1 cellular context compared by ENCODE assay signal in the genomic region with DNA sequence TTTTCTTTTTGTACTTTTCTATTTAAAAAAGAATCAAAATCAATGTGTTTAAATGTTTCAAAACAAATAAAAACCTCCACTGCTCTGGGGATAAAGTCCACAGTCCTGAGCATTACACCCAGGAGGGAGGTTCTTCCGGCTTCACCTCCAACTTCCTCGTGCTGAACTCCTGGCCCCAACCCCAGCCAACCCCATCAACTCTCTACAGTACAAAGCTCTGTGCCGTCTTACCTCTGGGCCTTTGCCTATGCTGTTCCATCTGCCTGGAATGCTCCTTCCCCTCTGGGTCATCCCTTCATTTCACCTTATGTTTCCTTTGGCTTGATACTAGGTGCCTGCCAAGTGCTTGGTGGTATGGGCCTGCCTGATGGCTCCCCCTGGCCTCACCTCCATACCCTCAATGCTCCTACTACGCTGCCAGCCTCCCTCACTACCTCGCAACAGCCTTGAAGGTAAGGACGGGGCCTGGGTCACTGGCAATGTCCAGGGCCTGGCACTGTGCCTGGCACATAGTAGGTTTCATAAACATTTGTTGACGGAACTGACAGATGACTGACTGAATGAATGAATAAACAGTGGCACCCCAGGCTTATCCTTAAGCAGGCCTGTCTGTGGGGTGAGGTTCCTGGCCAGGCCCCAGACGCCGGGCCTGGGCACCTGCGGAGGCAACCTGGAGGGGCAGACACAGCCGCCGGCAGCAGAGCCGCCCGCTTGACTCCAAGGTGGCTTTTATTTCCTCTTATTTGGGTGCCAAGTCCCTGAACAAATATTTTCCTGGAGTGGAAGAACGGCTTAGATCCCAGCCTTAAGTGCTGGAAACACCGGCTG.
A peak's percentile ranks its signal among the peaks of the same experiment; 100 is the strongest.
TF ChIP-seq lines count a peak whose summit lies in the region.

No MANE protein-coding gene starts in this region.

TF ChIP-seq in HepG2, 621 proteins besides CTCF, POLR2A, EP300 and RAD21 (continued from another document and continues in another):
- TF ChIP-seq, protein P1, sequence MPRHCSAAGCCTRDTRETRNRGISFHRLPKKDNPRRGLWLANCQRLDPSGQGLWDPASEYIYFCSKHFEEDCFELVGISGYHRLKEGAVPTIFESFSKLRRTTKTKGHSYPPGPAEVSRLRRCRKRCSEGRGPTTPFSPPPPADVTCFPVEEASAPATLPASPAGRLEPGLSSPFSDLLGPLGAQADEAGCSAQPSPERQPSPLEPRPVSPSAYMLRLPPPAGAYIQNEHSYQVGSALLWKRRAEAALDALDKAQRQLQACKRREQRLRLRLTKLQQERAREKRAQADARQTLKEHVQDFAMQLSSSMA (CRISPR knock-in tag; IDR thresholded peaks at IDR 0.05): peak; percentile 82
- TF ChIP-seq ZNF776 (CRISPR knock-in tag; IDR thresholded peaks at IDR 0.05) (no peak; the same call in 1 of the 2 replicates), PAWR (CRISPR knock-in tag; IDR thresholded peaks at IDR 0.05; ENCODE audit: borderline replicate concordance) (peak; percentile 46; the same call in 1 of the 2 replicates), ZNF205 (CRISPR knock-in tag; IDR thresholded peaks at IDR 0.05) (peak; percentile 65; the same call in 1 of the 2 replicates), ZNF615 (CRISPR knock-in tag; IDR thresholded peaks at IDR 0.05; ENCODE audit: borderline replicate concordance) (no peak), ZNF557 (CRISPR knock-in tag; IDR thresholded peaks at IDR 0.05) (no peak), GATA4 (IDR thresholded peaks at IDR 0.05; ENCODE audit: borderline replicate concordance, low read depth) (no peak), GLI4 (CRISPR knock-in tag; IDR thresholded peaks at IDR 0.05; ENCODE audit: borderline replicate concordance) (peak; percentile 83; the same call in 1 of the 2 replicates), POLR2AphosphoS2 (IDR thresholded peaks at IDR 0.05; ENCODE audit: low read depth, low read length) (no peak), ZNF34 (CRISPR knock-in tag; IDR thresholded peaks at IDR 0.05; ENCODE audit: borderline replicate concordance) (peak; percentile 95; the same call in 1 of the 2 replicates), TCF7L2 (IDR thresholded peaks at IDR 0.05; ENCODE audit: low read depth, low read length) (no peak), HMG20A (CRISPR knock-in tag; IDR thresholded peaks at IDR 0.05; ENCODE audit: borderline replicate concordance) (peak; percentile 33; the same call in 1 of the 2 replicates), ZNF44 (CRISPR knock-in tag; IDR thresholded peaks at IDR 0.05) (no peak), MYNN (CRISPR knock-in tag; IDR thresholded peaks at IDR 0.05; ENCODE audit: low read depth) (no peak), SRY (CRISPR knock-in tag; IDR thresholded peaks at IDR 0.05) (no peak), NRL (CRISPR knock-in tag; IDR thresholded peaks at IDR 0.05; ENCODE audit: borderline replicate concordance) (peak; percentile 78; the same call in 1 of the 2 replicates), HMGA1 (CRISPR knock-in tag; conservative IDR thresholded peaks at IDR 0.05) (no peak), ASH2L (IDR thresholded peaks at IDR 0.05; ENCODE audit: insufficient read length, low read depth, low read length) (no peak), NR2F1 (CRISPR knock-in tag; IDR thresholded peaks at IDR 0.05) (peak; percentile 85), CREB1 (IDR thresholded peaks at IDR 0.05) (no peak), CREB1 (CRISPR knock-in tag; IDR thresholded peaks at IDR 0.05) (peak; percentile 42; the same call in 1 of the 2 replicates), ZNF101 (CRISPR knock-in tag; IDR thresholded peaks at IDR 0.05; ENCODE audit: borderline replicate concordance, low read depth) (0 out of 2 replicates have a peak, but pooled peaks have one; percentile 62), HOXA3 (CRISPR knock-in tag; IDR thresholded peaks at IDR 0.05) (peak; percentile 83), BHLHE40 (IDR thresholded peaks at IDR 0.05; ENCODE audit: low read length) (peak; percentile 44), HDAC6 (IDR thresholded peaks at IDR 0.05; ENCODE audit: low read depth, low read length) (no peak), SP4 (CRISPR knock-in tag; IDR thresholded peaks at IDR 0.05) (peak; percentile 82), ETV5 (CRISPR knock-in tag; IDR thresholded peaks at IDR 0.05; ENCODE audit: borderline replicate concordance) (peak; percentile 95), SMAD9 (CRISPR knock-in tag; IDR thresholded peaks at IDR 0.05) (0 out of 2 replicates have a peak, but pooled peaks have one; percentile 36), ZNF274 (CRISPR knock-in tag; IDR thresholded peaks at IDR 0.05) (peak; percentile 84), KLF13 (CRISPR knock-in tag; IDR thresholded peaks at IDR 0.05) (no peak), MATR3 (CRISPR knock-in tag; IDR thresholded peaks at IDR 0.05) (no peak), FOXP1 (IDR thresholded peaks at IDR 0.05) (no peak), FOXP1 (CRISPR knock-in tag; IDR thresholded peaks at IDR 0.05) (no peak; the same call in 1 of the 2 replicates), SRSF9 (IDR thresholded peaks at IDR 0.05; ENCODE audit: borderline replicate concordance, insufficient read depth, low read depth, low read length, poor library complexity, severe bottlenecking) (no peak), ZNF354B (CRISPR knock-in tag; IDR thresholded peaks at IDR 0.05) (no peak)
- TF ChIP-seq, protein P2, sequence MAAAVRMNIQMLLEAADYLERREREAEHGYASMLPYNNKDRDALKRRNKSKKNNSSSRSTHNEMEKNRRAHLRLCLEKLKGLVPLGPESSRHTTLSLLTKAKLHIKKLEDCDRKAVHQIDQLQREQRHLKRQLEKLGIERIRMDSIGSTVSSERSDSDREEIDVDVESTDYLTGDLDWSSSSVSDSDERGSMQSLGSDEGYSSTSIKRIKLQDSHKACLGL (CRISPR knock-in tag; IDR thresholded peaks at IDR 0.05): no peak
- TF ChIP-seq, protein P3, sequence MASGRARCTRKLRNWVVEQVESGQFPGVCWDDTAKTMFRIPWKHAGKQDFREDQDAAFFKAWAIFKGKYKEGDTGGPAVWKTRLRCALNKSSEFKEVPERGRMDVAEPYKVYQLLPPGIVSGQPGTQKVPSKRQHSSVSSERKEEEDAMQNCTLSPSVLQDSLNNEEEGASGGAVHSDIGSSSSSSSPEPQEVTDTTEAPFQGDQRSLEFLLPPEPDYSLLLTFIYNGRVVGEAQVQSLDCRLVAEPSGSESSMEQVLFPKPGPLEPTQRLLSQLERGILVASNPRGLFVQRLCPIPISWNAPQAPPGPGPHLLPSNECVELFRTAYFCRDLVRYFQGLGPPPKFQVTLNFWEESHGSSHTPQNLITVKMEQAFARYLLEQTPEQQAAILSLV (CRISPR knock-in tag; IDR thresholded peaks at IDR 0.05; ENCODE audit: borderline replicate concordance): peak; percentile 90
- TF ChIP-seq, protein P4, sequence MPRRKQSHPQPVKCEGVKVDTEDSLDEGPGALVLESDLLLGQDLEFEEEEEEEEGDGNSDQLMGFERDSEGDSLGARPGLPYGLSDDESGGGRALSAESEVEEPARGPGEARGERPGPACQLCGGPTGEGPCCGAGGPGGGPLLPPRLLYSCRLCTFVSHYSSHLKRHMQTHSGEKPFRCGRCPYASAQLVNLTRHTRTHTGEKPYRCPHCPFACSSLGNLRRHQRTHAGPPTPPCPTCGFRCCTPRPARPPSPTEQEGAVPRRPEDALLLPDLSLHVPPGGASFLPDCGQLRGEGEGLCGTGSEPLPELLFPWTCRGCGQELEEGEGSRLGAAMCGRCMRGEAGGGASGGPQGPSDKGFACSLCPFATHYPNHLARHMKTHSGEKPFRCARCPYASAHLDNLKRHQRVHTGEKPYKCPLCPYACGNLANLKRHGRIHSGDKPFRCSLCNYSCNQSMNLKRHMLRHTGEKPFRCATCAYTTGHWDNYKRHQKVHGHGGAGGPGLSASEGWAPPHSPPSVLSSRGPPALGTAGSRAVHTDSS (CRISPR knock-in tag; conservative IDR thresholded peaks at IDR 0.05): no peak
- TF ChIP-seq, protein P5, sequence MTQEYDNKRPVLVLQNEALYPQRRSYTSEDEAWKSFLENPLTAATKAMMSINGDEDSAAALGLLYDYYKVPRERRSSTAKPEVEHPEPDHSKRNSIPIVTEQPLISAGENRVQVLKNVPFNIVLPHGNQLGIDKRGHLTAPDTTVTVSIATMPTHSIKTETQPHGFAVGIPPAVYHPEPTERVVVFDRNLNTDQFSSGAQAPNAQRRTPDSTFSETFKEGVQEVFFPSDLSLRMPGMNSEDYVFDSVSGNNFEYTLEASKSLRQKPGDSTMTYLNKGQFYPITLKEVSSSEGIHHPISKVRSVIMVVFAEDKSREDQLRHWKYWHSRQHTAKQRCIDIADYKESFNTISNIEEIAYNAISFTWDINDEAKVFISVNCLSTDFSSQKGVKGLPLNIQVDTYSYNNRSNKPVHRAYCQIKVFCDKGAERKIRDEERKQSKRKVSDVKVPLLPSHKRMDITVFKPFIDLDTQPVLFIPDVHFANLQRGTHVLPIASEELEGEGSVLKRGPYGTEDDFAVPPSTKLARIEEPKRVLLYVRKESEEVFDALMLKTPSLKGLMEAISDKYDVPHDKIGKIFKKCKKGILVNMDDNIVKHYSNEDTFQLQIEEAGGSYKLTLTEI (CRISPR knock-in tag; conservative IDR thresholded peaks at IDR 0.05): no peak
- TF ChIP-seq, protein P6, sequence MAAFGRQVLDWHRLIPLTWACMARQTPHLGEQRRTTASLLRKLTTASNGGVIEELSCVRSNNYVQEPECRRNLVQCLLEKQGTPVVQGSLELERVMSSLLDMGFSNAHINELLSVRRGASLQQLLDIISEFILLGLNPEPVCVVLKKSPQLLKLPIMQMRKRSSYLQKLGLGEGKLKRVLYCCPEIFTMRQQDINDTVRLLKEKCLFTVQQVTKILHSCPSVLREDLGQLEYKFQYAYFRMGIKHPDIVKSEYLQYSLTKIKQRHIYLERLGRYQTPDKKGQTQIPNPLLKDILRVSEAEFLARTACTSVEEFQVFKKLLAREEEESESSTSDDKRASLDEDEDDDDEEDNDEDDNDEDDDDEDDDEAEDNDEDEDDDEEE (CRISPR knock-in tag; IDR thresholded peaks at IDR 0.05): no peak
- TF ChIP-seq, protein P7, sequence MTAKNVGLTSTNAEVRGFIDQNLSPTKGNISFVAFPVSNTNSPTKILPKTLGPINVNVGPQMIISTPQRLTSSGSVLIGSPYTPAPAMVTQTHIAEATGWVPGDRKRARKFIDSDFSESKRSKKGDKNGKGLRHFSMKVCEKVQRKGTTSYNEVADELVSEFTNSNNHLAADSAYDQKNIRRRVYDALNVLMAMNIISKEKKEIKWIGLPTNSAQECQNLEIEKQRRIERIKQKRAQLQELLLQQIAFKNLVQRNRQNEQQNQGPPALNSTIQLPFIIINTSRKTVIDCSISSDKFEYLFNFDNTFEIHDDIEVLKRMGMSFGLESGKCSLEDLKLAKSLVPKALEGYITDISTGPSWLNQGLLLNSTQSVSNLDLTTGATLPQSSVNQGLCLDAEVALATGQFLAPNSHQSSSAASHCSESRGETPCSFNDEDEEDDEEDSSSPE (CRISPR knock-in tag; IDR thresholded peaks at IDR 0.05): peak; percentile 55; the same call in 1 of the 2 replicates
- TF ChIP-seq, protein P8, sequence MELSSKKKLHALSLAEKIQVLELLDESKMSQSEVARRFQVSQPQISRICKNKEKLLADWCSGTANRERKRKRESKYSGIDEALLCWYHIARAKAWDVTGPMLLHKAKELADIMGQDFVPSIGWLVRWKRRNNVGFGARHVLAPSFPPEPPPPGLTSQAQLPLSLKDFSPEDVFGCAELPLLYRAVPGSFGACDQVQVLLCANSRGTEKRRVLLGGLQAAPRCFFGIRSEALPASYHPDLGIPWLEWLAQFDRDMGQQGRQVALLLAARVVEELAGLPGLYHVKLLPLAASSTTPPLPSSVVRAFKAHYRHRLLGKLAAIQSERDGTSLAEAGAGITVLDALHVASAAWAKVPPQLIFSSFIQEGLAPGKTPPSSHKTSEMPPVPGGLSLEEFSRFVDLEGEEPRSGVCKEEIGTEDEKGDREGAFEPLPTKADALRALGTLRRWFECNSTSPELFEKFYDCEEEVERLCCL (CRISPR knock-in tag; IDR thresholded peaks at IDR 0.05; ENCODE audit: borderline replicate concordance): no peak
- TF ChIP-seq, protein P9, sequence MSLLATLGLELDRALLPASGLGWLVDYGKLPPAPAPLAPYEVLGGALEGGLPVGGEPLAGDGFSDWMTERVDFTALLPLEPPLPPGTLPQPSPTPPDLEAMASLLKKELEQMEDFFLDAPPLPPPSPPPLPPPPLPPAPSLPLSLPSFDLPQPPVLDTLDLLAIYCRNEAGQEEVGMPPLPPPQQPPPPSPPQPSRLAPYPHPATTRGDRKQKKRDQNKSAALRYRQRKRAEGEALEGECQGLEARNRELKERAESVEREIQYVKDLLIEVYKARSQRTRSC (CRISPR knock-in tag; IDR thresholded peaks at IDR 0.05; ENCODE audit: low read depth): 0 out of 2 replicates have a peak, but pooled peaks have one; percentile 81
- TF ChIP-seq, protein P10, sequence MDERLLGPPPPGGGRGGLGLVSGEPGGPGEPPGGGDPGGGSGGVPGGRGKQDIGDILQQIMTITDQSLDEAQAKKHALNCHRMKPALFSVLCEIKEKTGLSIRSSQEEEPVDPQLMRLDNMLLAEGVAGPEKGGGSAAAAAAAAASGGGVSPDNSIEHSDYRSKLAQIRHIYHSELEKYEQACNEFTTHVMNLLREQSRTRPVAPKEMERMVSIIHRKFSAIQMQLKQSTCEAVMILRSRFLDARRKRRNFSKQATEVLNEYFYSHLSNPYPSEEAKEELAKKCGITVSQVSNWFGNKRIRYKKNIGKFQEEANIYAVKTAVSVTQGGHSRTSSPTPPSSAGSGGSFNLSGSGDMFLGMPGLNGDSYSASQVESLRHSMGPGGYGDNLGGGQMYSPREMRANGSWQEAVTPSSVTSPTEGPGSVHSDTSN (CRISPR knock-in tag; IDR thresholded peaks at IDR 0.05): no peak
- TF ChIP-seq, protein P11, sequence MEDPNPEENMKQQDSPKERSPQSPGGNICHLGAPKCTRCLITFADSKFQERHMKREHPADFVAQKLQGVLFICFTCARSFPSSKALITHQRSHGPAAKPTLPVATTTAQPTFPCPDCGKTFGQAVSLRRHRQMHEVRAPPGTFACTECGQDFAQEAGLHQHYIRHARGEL (CRISPR knock-in tag; IDR thresholded peaks at IDR 0.05): no peak
- TF ChIP-seq, protein P12, sequence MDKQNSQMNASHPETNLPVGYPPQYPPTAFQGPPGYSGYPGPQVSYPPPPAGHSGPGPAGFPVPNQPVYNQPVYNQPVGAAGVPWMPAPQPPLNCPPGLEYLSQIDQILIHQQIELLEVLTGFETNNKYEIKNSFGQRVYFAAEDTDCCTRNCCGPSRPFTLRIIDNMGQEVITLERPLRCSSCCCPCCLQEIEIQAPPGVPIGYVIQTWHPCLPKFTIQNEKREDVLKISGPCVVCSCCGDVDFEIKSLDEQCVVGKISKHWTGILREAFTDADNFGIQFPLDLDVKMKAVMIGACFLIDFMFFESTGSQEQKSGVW (CRISPR knock-in tag; IDR thresholded peaks at IDR 0.05; ENCODE audit: borderline replicate concordance): no peak
- TF ChIP-seq, protein P13, sequence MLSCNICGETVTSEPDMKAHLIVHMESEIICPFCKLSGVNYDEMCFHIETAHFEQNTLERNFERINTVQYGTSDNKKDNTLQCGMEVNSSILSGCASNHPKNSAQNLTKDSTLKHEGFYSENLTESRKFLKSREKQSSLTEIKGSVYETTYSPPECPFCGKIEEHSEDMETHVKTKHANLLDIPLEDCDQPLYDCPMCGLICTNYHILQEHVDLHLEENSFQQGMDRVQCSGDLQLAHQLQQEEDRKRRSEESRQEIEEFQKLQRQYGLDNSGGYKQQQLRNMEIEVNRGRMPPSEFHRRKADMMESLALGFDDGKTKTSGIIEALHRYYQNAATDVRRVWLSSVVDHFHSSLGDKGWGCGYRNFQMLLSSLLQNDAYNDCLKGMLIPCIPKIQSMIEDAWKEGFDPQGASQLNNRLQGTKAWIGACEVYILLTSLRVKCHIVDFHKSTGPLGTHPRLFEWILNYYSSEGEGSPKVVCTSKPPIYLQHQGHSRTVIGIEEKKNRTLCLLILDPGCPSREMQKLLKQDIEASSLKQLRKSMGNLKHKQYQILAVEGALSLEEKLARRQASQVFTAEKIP (CRISPR knock-in tag; IDR thresholded peaks at IDR 0.05; ENCODE audit: borderline replicate concordance): no peak
